ENCODE assay signal across 11 cellular contexts in the genomic region with DNA sequence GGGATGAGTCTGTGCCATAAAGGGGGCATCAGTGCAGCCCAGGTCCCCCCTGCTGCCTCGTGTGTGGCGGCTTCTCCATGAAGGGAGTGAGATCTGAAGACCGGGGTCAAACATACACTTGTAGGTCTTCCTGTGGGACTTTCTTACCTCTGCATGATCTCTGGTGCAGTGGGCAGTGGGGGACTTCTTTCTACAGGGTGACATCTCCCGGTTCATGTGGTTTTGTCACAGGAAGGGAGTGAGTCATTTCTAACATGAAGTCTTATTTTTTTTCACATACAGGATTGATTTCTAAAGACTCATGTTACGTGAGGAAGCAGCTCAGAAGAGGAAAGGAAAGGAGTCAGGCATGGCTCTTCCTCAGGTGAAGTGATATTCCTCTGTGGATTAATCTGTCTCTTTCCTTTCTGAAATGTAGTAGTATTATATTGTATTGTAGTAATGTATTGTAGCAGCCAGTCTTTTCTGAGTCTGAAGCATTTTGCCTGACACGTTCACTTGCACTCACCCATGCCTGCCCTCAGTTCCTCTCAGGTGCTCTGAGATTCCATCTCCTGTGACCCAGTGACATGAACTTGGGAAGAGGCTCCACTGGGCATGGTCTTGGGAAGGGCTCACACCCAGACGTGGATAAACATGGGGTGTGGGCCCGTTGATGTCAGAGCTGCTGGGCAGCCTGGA. TPM values are rescaled to one million over a fixed set of nuclear protein-coding genes. Genes with fewer than 3 reads are reported as not detected.
DNase-seq lines count a peak whose midpoint lies in the region; ATAC-seq and TF ChIP-seq lines count a peak whose summit lies in the region.
"Had no signal": no experiment of that assay in that cellular context is flagged by ENCODE, and none has a peak within 500 bp of the region (broad histone marks: within the 10 kb centered on the region; RNA-seq: fewer than 3 reads in every experiment).

No MANE protein-coding gene starts in this region.

- DNase-seq in activated naive CD4-positive, alpha-beta T cell treated with anti-CD3 and anti-CD28 coated beads for 36 hours: peak; percentile 64
- no peak for DNase-seq in activated naive CD4-positive, alpha-beta T cell (lab: John Stamatoyannopoulos, UW)
- DNase-seq in activated naive CD8-positive, alpha-beta T cell treated with anti-CD3 and anti-CD28 coated beads, Interleukin-2, amount 50 U/mL, for 24 hours: peak; percentile 28
- no peak for DNase-seq in spleen
- DNase-seq in AG08396 (ENCODE audit: low spot score): no peak
- DNase-seq in left cardiac atrium: no peak
- DNase-seq: erythroblast, NCI-H510A, occipital lobe had no signal

- H3K4me3 Mint-ChIP-seq in activated naive CD4-positive, alpha-beta T cell treated with anti-CD3 and anti-CD28 coated beads for 36 hours: no peak overlapping the region
- peak overlapping the region; percentile 38 for H3K4me3 Mint-ChIP-seq in T-helper 1 cell treated with Interleukin-12 subunit alpha and Interleukin-12 subunit beta and Interleukin-4 antibody, amounts not matched to agents 30 μg/mL and 1 μg/mL, for 36 hours
- peak overlapping the region; percentile 35 for H3K4me3 Mint-ChIP-seq in activated naive CD8-positive, alpha-beta T cell treated with anti-CD3 and anti-CD28 coated beads, Interleukin-2, amount 50 U/mL, for 24 hours
- no peak overlapping the region for H3K4me3 Mint-ChIP-seq in stimulated activated memory B cell treated with anti-CD40 and anti-IgM and Interleukin-4, amounts not matched to agents 10 μg/mL and 1 μg/mL and 100 μg/mL, for 72 hours

- intact Hi-C loops in activated naive CD4-positive, alpha-beta T cell treated with anti-CD3 and anti-CD28 coated beads for 36 hours (cut with micrococcal nuclease): loop anchor here (1.0 kb wide), 1 partner anchor 27 kb away; a partner anchor contains a TSS
- intact Hi-C loops in spleen (cut with DNase I; ENCODE audit: low total_unique reads): no loop called here
- intact Hi-C loops in left cardiac atrium (cut with DNase I): no loop called here

- WGBS in spleen, 5 donors: 45 to 61% (median 58%) methylated on average over 8 of the region's 8 CpGs

- TF ChIP-seq POLR2A in spleen (IDR thresholded peaks at IDR 0.05): no peak

- no peak for TF ChIP-seq CTCF in spleen (IDR thresholded peaks at IDR 0.05 in 8 of 11, conservative IDR thresholded peaks at IDR 0.05 in 3 of 11)

- peaks cover 18% of the 10 kb centered on the region for H3K4me1 Mint-ChIP-seq in activated naive CD4-positive, alpha-beta T cell treated with anti-CD3 and anti-CD28 coated beads for 36 hours (ENCODE audit: low read depth)
- H3K4me1 Mint-ChIP-seq in T-helper 1 cell treated with Interleukin-12 subunit alpha and Interleukin-12 subunit beta and Interleukin-4 antibody, amounts not matched to agents 30 μg/mL and 1 μg/mL, for 36 hours (ENCODE audit: low read depth): peaks cover 18% of the 10 kb centered on the region
- H3K4me1 Mint-ChIP-seq in activated naive CD8-positive, alpha-beta T cell treated with anti-CD3 and anti-CD28 coated beads, Interleukin-2, amount 50 U/mL, for 24 hours: peaks cover 27% of the 10 kb centered on the region
- peaks cover 23% of the 10 kb centered on the region for H3K4me1 Mint-ChIP-seq in stimulated activated memory B cell treated with anti-CD40 and anti-IgM and Interleukin-4, amounts not matched to agents 10 μg/mL and 1 μg/mL and 100 μg/mL, for 72 hours

- H3K27ac ChIP-seq in spleen: peak overlapping the region in 2 of 8 donors; percentile 18 to 46

- H3K36me3 Mint-ChIP-seq in activated naive CD4-positive, alpha-beta T cell treated with anti-CD3 and anti-CD28 coated beads for 36 hours (ENCODE audit: low read depth): peaks cover 87% of the 10 kb centered on the region
- H3K36me3 Mint-ChIP-seq in T-helper 1 cell treated with Interleukin-12 subunit alpha and Interleukin-12 subunit beta and Interleukin-4 antibody, amounts not matched to agents 30 μg/mL and 1 μg/mL, for 36 hours (ENCODE audit: low read depth): peaks cover 75% of the 10 kb centered on the region
- H3K36me3 Mint-ChIP-seq in activated naive CD8-positive, alpha-beta T cell treated with anti-CD3 and anti-CD28 coated beads, Interleukin-2, amount 50 U/mL, for 24 hours (ENCODE audit: low read depth): peaks cover 86% of the 10 kb centered on the region
- H3K36me3 Mint-ChIP-seq in stimulated activated memory B cell treated with anti-CD40 and anti-IgM and Interleukin-4, amounts not matched to agents 10 μg/mL and 1 μg/mL and 100 μg/mL, for 72 hours: peaks cover 85% of the 10 kb centered on the region

- peak; percentile 91 for ATAC-seq in activated naive CD8-positive, alpha-beta T cell treated with anti-CD3 and anti-CD28 coated beads, Interleukin-2, amount 50 U/mL, for 24 hours
- ATAC-seq in stimulated activated memory B cell treated with anti-CD40 and anti-IgM and Interleukin-4, amounts not matched to agents 10 μg/mL and 1 μg/mL and 100 μg/mL, for 72 hours: peak; percentile 71
- no peak for ATAC-seq in left cardiac atrium

- H3K4me1 ChIP-seq in spleen: peaks cover 0 to 11% (median 4%) of the 10 kb centered on the region in 6 donors

- peaks cover 8 to 87% (median 55%) of the 10 kb centered on the region in 6 donors for H3K36me3 ChIP-seq in spleen

- H3K4me3 ChIP-seq in spleen: no peak overlapping the region

- H3K9me3 ChIP-seq in spleen: peaks cover 0 to 99% (median 66%) of the 10 kb centered on the region in 8 donors

- peak overlapping the region; percentile 46 for H3K27ac Mint-ChIP-seq in activated naive CD4-positive, alpha-beta T cell treated with anti-CD3 and anti-CD28 coated beads for 36 hours
- H3K27ac Mint-ChIP-seq in T-helper 1 cell treated with Interleukin-12 subunit alpha and Interleukin-12 subunit beta and Interleukin-4 antibody, amounts not matched to agents 30 μg/mL and 1 μg/mL, for 36 hours: peak overlapping the region; percentile 74
- H3K27ac Mint-ChIP-seq in activated naive CD8-positive, alpha-beta T cell treated with anti-CD3 and anti-CD28 coated beads, Interleukin-2, amount 50 U/mL, for 24 hours: peak overlapping the region; percentile 77
- H3K27ac Mint-ChIP-seq in stimulated activated memory B cell treated with anti-CD40 and anti-IgM and Interleukin-4, amounts not matched to agents 10 μg/mL and 1 μg/mL and 100 μg/mL, for 72 hours: peak overlapping the region; percentile 65

- H3K27me3 ChIP-seq in spleen (replicated peaks in 1 of 7): no peaks in the 10 kb centered on the region

- CTCF ChIA-PET in activated naive CD4-positive, alpha-beta T cell treated with anti-CD3 and anti-CD28 coated beads for 36 hours (lab: Charles Lee): interaction anchor here (0.6 to 0.7 kb wide), 2 partner anchors 45 to 546 kb away, joined by 3 to 4 read pairs; no protein-coding TSS in a partner anchor

- H3K9me3 Mint-ChIP-seq in activated naive CD4-positive, alpha-beta T cell treated with anti-CD3 and anti-CD28 coated beads for 36 hours: peaks cover 35% of the 10 kb centered on the region
- peaks cover 53% of the 10 kb centered on the region for H3K9me3 Mint-ChIP-seq in T-helper 1 cell treated with Interleukin-12 subunit alpha and Interleukin-12 subunit beta and Interleukin-4 antibody, amounts not matched to agents 30 μg/mL and 1 μg/mL, for 36 hours
- peaks cover 27% of the 10 kb centered on the region for H3K9me3 Mint-ChIP-seq in activated naive CD8-positive, alpha-beta T cell treated with anti-CD3 and anti-CD28 coated beads, Interleukin-2, amount 50 U/mL, for 24 hours
- peaks cover 4% of the 10 kb centered on the region for H3K9me3 Mint-ChIP-seq in stimulated activated memory B cell treated with anti-CD40 and anti-IgM and Interleukin-4, amounts not matched to agents 10 μg/mL and 1 μg/mL and 100 μg/mL, for 72 hours

- no peaks in the 10 kb centered on the region for H3K27me3 Mint-ChIP-seq in activated naive CD4-positive, alpha-beta T cell treated with anti-CD3 and anti-CD28 coated beads for 36 hours (ENCODE audit: low read depth)
- no peaks in the 10 kb centered on the region for H3K27me3 Mint-ChIP-seq in T-helper 1 cell treated with Interleukin-12 subunit alpha and Interleukin-12 subunit beta and Interleukin-4 antibody, amounts not matched to agents 30 μg/mL and 1 μg/mL, for 36 hours (ENCODE audit: low read depth)
- H3K27me3 Mint-ChIP-seq in activated naive CD8-positive, alpha-beta T cell treated with anti-CD3 and anti-CD28 coated beads, Interleukin-2, amount 50 U/mL, for 24 hours: no peaks in the 10 kb centered on the region
- no peaks in the 10 kb centered on the region for H3K27me3 Mint-ChIP-seq in stimulated activated memory B cell treated with anti-CD40 and anti-IgM and Interleukin-4, amounts not matched to agents 10 μg/mL and 1 μg/mL and 100 μg/mL, for 72 hours

RNA-seq across cellular contexts. Expression of a gene that starts 15.7 kb away (rescaled TPM):
- total RNA-seq in activated naive CD4-positive, alpha-beta T cell treated with anti-CD3 and anti-CD28 coated beads for 36 hours: 10 to 100 TPM; 19.1 to 20.1 TPM
- 10 to 100 TPM; 24.3 to 36.3 (median 28.4) TPM for total RNA-seq in spleen
- 1 to 10 TPM; 1.6 to 4.6 (median 1.7) TPM for polyA plus RNA-seq in spleen
- total RNA-seq in left cardiac atrium: 10 to 100 TPM; 25.1 to 29.3 TPM

RNA-seq across cellular contexts. Expression of a gene that starts 27.0 kb away (rescaled TPM):
- total RNA-seq in activated naive CD4-positive, alpha-beta T cell treated with anti-CD3 and anti-CD28 coated beads for 36 hours: 10 to 100 TPM; 13.8 to 15.0 TPM
- 10 to 100 TPM; 16.3 to 28.2 (median 21.4) TPM for total RNA-seq in spleen
- polyA plus RNA-seq in spleen: 10 to 100 TPM in 1 of 3 donors, 1 to 10 TPM in 2; 5.0 to 10.2 (median 5.7) TPM
- 10 to 100 TPM; 14.6 to 18.4 TPM for total RNA-seq in left cardiac atrium

Comparison
In these comparisons a context has a peak if more than half of its experiments do, and no peak if none do; other contexts are left out.
1. DNase-seq: peak in activated naive CD4-positive, alpha-beta T cell treated with anti-CD3 and anti-CD28 coated beads for 36 hours (single experiment) and activated naive CD8-positive, alpha-beta T cell treated with anti-CD3 and anti-CD28 coated beads, Interleukin-2, amount 50 U/mL, for 24 hours (single experiment); none in activated naive CD4-positive, alpha-beta T cell (0 of 4), spleen (single experiment), AG08396 (single experiment) and left cardiac atrium (single experiment).
2. H3K4me3 Mint-ChIP-seq: peak in T-helper 1 cell treated with Interleukin-12 subunit alpha and Interleukin-12 subunit beta and Interleukin-4 antibody, amounts not matched to agents 30 μg/mL and 1 μg/mL, for 36 hours (single experiment) and activated naive CD8-positive, alpha-beta T cell treated with anti-CD3 and anti-CD28 coated beads, Interleukin-2, amount 50 U/mL, for 24 hours (single experiment); none in activated naive CD4-positive, alpha-beta T cell treated with anti-CD3 and anti-CD28 coated beads for 36 hours (single experiment) and stimulated activated memory B cell treated with anti-CD40 and anti-IgM and Interleukin-4, amounts not matched to agents 10 μg/mL and 1 μg/mL and 100 μg/mL, for 72 hours (single experiment).
3. ATAC-seq: peak in activated naive CD8-positive, alpha-beta T cell treated with anti-CD3 and anti-CD28 coated beads, Interleukin-2, amount 50 U/mL, for 24 hours (single experiment) and stimulated activated memory B cell treated with anti-CD40 and anti-IgM and Interleukin-4, amounts not matched to agents 10 μg/mL and 1 μg/mL and 100 μg/mL, for 72 hours (single experiment); none in left cardiac atrium (0 of 2).
4. Peak in every context shown above with its lines, with median percentiles within 50 percentile points of each other: H3K27ac Mint-ChIP-seq.